Comparison of ENCODE assay signal across 24 cellular contexts in genomic region chr14:53885241-53885640, GRCh38.
"Had no signal": no experiment of that assay in that cellular context is flagged by ENCODE, and none has a peak within 500 bp of the region (broad histone marks: within the 10 kb centered on the region; RNA-seq: fewer than 3 reads in every experiment).

No MANE protein-coding gene starts in this region.

- ATAC-seq: HepG2, Right ventricle myocardium inferior, SK-N-SH treated with all-trans-retinoic acid at 6 μM for 48 hours had no signal

- H3K27me3 ChIP-seq: MG63, Peyer's patch, SJCRH30 had no signal

- H3K9me3 ChIP-seq: MG63, Peyer's patch, SJCRH30 had no signal

- FAIRE-seq: HepG2 had no signal

- H3K4me2 ChIP-seq: PC-9 had no signal

- H3K4me3 ChIP-seq: MG63, PC-9, Peyer's patch, SJCRH30 had no signal

- DNase-seq: IMR-90; Karpas-422; KG1; MG63; NCI-H1092; NCI-H1105 treated with DMSO at 0.1 percent for 48 hours; NCI-H1417 treated with DMSO at 0.1 percent for 48 hours; NCI-H146; NCI-H1694 treated with DMSO at 0.1 percent for 48 hours; NCI-H1930; NCI-H2081; NCI-H2107; NCI-H2227 treated with DMSO at 0.1 percent for 48 hours; NCI-H524; NCI-H526 treated with DMSO at 0.1 percent for 48 hours; NCI-H748 treated with DMSO at 0.1 percent for 48 hours; NK-92 treated with Interleukin-12 subunit alpha and Interleukin-12 subunit beta, amount 100 ng/mL, for 24 hours; PC-9; Peyer's patch; SHP77 treated with DMSO at 0.1 percent for 48 hours had no signal

- H2AFZ ChIP-seq: PC-9 had no signal

- H3K36me3 ChIP-seq: MG63, Peyer's patch, SJCRH30 had no signal

- H3K27ac ChIP-seq: PC-9, Peyer's patch, SJCRH30 had no signal
